In genomic region chr7:3482147-3482921, GRCh38 we compare ENCODE assay signal across 9 cellular contexts.
DNase-seq lines count a peak whose midpoint lies in the region; ATAC-seq and TF ChIP-seq lines count a peak whose summit lies in the region.
"Had no signal": no experiment of that assay in that cellular context is flagged by ENCODE, and none has a peak within 500 bp of the region (broad histone marks: within the 10 kb centered on the region; RNA-seq: fewer than 3 reads in every experiment).

No MANE protein-coding gene starts in this region.

- H3K4me3 ChIP-seq in upper lobe of left lung: no peak overlapping the region

- H3K27ac ChIP-seq in upper lobe of left lung: no peak overlapping the region

- no peak for TF ChIP-seq POLR2A in upper lobe of left lung (IDR thresholded peaks at IDR 0.05)

- DNase-seq in GM10266 (ENCODE audit: extremely low spot score) (no peak), NCI-H1694 treated with DMSO at 0.1 percent for 48 hours (lab: John Stamatoyannopoulos, UW) (peak; percentile 27), T47D (ENCODE audit: low read depth in 1 of 2, low spot score in 1 of 2) (peak; percentile 11 to 60), myocyte (ENCODE audit: low read depth) (peak; percentile 70), upper lobe of left lung (no peak)
- no peak for DNase-seq in activated naive CD4-positive, alpha-beta T cell treated with anti-CD3 and anti-CD28 coated beads, Interleukin-2, amount 50 U/mL, for 72 hours (ENCODE audit: low spot score in 2 of 2)

- no peaks in the 10 kb centered on the region for H3K4me1 Mint-ChIP-seq in activated T-helper 17 cell treated with anti-CD3 and anti-CD28 coated beads, Interleukin-2, amount 50 U/mL, for 72 hours

- no peak overlapping the region for H3K27ac Mint-ChIP-seq in activated T-helper 17 cell treated with anti-CD3 and anti-CD28 coated beads, Interleukin-2, amount 50 U/mL, for 72 hours
- no peak overlapping the region for H3K27ac Mint-ChIP-seq in activated naive CD4-positive, alpha-beta T cell treated with anti-CD3 and anti-CD28 coated beads, Interleukin-2, amount 50 U/mL, for 72 hours
- H3K27ac Mint-ChIP-seq: memory B cell had no signal

- WGBS in upper lobe of left lung, 2 donors: 66 to 69% methylated on average over 13 of the region's 13 CpGs

- no peaks in the 10 kb centered on the region for H3K36me3 Mint-ChIP-seq in activated T-helper 17 cell treated with anti-CD3 and anti-CD28 coated beads, Interleukin-2, amount 50 U/mL, for 72 hours (ENCODE audit: low read depth)
- no peaks in the 10 kb centered on the region for H3K36me3 Mint-ChIP-seq in activated naive CD4-positive, alpha-beta T cell treated with anti-CD3 and anti-CD28 coated beads, Interleukin-2, amount 50 U/mL, for 72 hours
- H3K36me3 Mint-ChIP-seq: memory B cell had no signal

- no peaks in the 10 kb centered on the region for H3K9me3 ChIP-seq in upper lobe of left lung

- H3K4me1 ChIP-seq in upper lobe of left lung: no peaks in the 10 kb centered on the region

- TF ChIP-seq EP300 in upper lobe of left lung (IDR thresholded peaks at IDR 0.05): no peak

- in situ Hi-C loops in T47D (cut with HindIII; ENCODE audit: low pct_unique_long_range_greater_than_20kb, low sequenced_read_pairs): no loop called here

- ATAC-seq in activated T-helper 17 cell treated with anti-CD3 and anti-CD28 coated beads, Interleukin-2, amount 50 U/mL, for 72 hours (replicated peaks): no peak
- ATAC-seq in activated naive CD4-positive, alpha-beta T cell treated with anti-CD3 and anti-CD28 coated beads, Interleukin-2, amount 50 U/mL, for 72 hours: no peak
- no peak for ATAC-seq in upper lobe of left lung (ENCODE audit: low FRiP score in 2 of 2)
- ATAC-seq in HG03039 (IDR thresholded peaks at IDR 0.05; ENCODE audit: unreplicated experiment): no peak

- H3K9me3 Mint-ChIP-seq in activated T-helper 17 cell treated with anti-CD3 and anti-CD28 coated beads, Interleukin-2, amount 50 U/mL, for 72 hours: no peaks in the 10 kb centered on the region
- no peaks in the 10 kb centered on the region for H3K9me3 Mint-ChIP-seq in activated naive CD4-positive, alpha-beta T cell treated with anti-CD3 and anti-CD28 coated beads, Interleukin-2, amount 50 U/mL, for 72 hours
- H3K9me3 Mint-ChIP-seq: memory B cell had no signal

- no peaks in the 10 kb centered on the region for H3K27me3 ChIP-seq in upper lobe of left lung

- H3K27me3 Mint-ChIP-seq in activated T-helper 17 cell treated with anti-CD3 and anti-CD28 coated beads, Interleukin-2, amount 50 U/mL, for 72 hours: no peaks in the 10 kb centered on the region

- H3K36me3 ChIP-seq in upper lobe of left lung: no peaks in the 10 kb centered on the region

- TF ChIP-seq CTCF in GM10266 (IDR thresholded peaks at IDR 0.05; ENCODE audit: control insufficient read depth, insufficient read depth, low read depth, missing control alignments) (peak; percentile 23), upper lobe of left lung (IDR thresholded peaks at IDR 0.05) (peak in 1 of 6 experiments; percentile 17)

- H3K4me3 Mint-ChIP-seq in activated T-helper 17 cell treated with anti-CD3 and anti-CD28 coated beads, Interleukin-2, amount 50 U/mL, for 72 hours: no peak overlapping the region
- H3K4me3 Mint-ChIP-seq: memory B cell had no signal

Comparison
In these comparisons a context has a peak if more than half of its experiments do, and no peak if none do; other contexts are left out.
1. DNase-seq: peak in NCI-H1694 treated with DMSO at 0.1 percent for 48 hours (single experiment), T47D (2 of 2) and myocyte (single experiment); none in GM10266 (single experiment), activated naive CD4-positive, alpha-beta T cell treated with anti-CD3 and anti-CD28 coated beads, Interleukin-2, amount 50 U/mL, for 72 hours (0 of 2) and upper lobe of left lung (0 of 2).